In the genomic region with DNA sequence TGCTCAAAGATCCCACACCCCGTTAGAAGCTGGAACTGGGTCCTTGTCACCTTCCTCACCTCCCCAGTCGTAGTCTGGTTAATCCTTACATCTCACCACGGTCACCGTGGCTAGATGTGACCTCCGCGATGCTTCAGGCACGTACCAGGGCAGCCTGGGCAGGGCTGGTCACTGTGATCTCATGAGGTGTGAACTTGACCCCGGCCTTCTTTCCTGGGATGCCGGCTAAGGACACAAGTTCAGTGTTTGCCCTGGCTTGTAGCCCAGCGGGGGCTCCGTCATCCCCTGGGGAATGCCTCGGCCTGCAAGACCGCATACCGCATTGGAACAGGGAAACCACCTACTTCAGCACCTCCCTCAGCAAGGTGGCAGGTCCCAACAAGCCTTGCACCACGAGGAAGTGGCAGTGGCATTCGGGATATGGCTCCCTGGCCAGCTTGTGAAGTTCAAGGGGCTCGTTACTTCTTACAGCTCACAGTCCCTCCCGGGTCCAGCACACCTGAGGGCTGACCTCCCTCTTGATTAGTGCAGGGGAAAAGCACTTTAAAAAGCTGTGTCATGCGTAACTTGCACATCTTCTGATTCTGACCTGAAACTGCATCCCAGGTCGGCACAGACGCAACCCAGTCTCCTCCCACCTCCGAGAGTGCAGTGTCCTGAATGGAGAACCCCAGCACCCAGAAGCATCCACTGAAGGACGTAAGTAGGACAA, we compare ENCODE assay signal across 9 cellular contexts. TPM values are rescaled to one million over a fixed set of nuclear protein-coding genes. Genes with fewer than 3 reads are reported as not detected.
DNase-seq lines count a peak whose midpoint lies in the region; ATAC-seq and TF ChIP-seq lines count a peak whose summit lies in the region.
"Had no signal": no experiment of that assay in that cellular context is flagged by ENCODE, and none has a peak within 500 bp of the region (broad histone marks: within the 10 kb centered on the region; RNA-seq: fewer than 3 reads in every experiment).

No MANE protein-coding gene starts in this region.

- H3K36me3 ChIP-seq in iPS-15b (ENCODE audit: control insufficient read depth, insufficient read depth, low read length) (peaks cover 52% of the 10 kb centered on the region), thymus (ENCODE audit: control insufficient read depth, insufficient read depth) (peaks cover 53% of the 10 kb centered on the region)

- no peaks in the 10 kb centered on the region for H3K27me3 ChIP-seq in iPS-15b (ENCODE audit: control insufficient read depth, insufficient read depth, low read length)
- no peaks in the 10 kb centered on the region for H3K27me3 ChIP-seq in thymus (ENCODE audit: control insufficient read depth, insufficient read depth)

- H3K4me3 ChIP-seq in iPS-15b (ENCODE audit: low read depth, low read length) (peak overlapping the region; percentile 4), thymus (ENCODE audit: low read length) (no peak overlapping the region)

- H3K4me1 ChIP-seq in iPS-15b (ENCODE audit: control insufficient read depth, insufficient read depth, low read length), result peaks cover 9% of the 10 kb centered on the region
- peaks cover 2% of the 10 kb centered on the region for H3K4me1 ChIP-seq in thymus (ENCODE audit: control insufficient read depth, insufficient read depth, low read length)

- WGBS in thymus, result 93% methylated on average over 23 of the region's 23 CpGs

- H3K9me3 ChIP-seq in iPS-15b (ENCODE audit: control insufficient read depth, insufficient read depth, low read length) (no peaks in the 10 kb centered on the region), thymus (ENCODE audit: control insufficient read depth) (no peaks in the 10 kb centered on the region)

- TF ChIP-seq CTCF in VCaP (conservative IDR thresholded peaks at IDR 0.05), result no peak

- peak overlapping the region; percentile 37 for H3K9ac ChIP-seq in iPS-15b (ENCODE audit: low read depth, low read length)

- H3K27ac ChIP-seq in VCaP (peak overlapping the region; percentile 94; the same call in 1 of the 2 replicates), thymus (ENCODE audit: low read depth) (peak overlapping the region; percentile 38)

- DNase-seq in activated CD8-positive, alpha-beta memory T cell treated with anti-CD3 and anti-CD28 coated beads for 24 hours, result peak; percentile 68
- DNase-seq in activated CD8-positive, alpha-beta memory T cell treated with anti-CD3 and anti-CD28 coated beads, Interleukin-2, amount 50 U/mL, for 4 hours, result no peak
- DNase-seq in putamen (ENCODE audit: low spot score) (no peak), inferior parietal cortex (ENCODE audit: extremely low spot score) (no peak)
- DNase-seq: left colon had no signal

- ATAC-seq in HG02642 (IDR thresholded peaks at IDR 0.05; ENCODE audit: poor library complexity, unreplicated experiment), result no peak
- ATAC-seq: left colon had no signal

RNA-seq across cellular contexts. Expression of a gene that starts 25.9 kb away (rescaled TPM):
- polyA plus RNA-seq in thymus, result 18.1 TPM

RNA-seq across cellular contexts. Expression of a gene that starts 26.1 kb away (rescaled TPM):
- 5.6 TPM for polyA plus RNA-seq in thymus
